In genomic region chr2:180359522-180360282, GRCh38 we compare ENCODE assay signal across 8 cellular contexts.
A peak's percentile ranks its signal among the peaks of the same experiment; 100 is the strongest.
DNase-seq lines count a peak whose midpoint lies in the region; ATAC-seq and TF ChIP-seq lines count a peak whose summit lies in the region.

No MANE protein-coding gene starts in this region.

- H3K4me3 Mint-ChIP-seq in WTC11, result no peak overlapping the region
- no peak overlapping the region for H3K4me3 Mint-ChIP-seq in activated T-helper 2 cell treated with anti-CD3 and anti-CD28 coated beads, Interferon-gamma antibody, Interleukin-2, Interleukin-4, amounts not matched to agents 10 μg/mL and 5 μg/mL and 100 μg/mL, durations not matched to agents 14 hours and 24 hours and 36 hours (ENCODE audit: low read depth)

- CTCF ChIA-PET in WTC11 (lab: Charles Lee), result no interaction called here

- POLR2A ChIA-PET in WTC11 (lab: Charles Lee), result no interaction called here

- no peaks in the 10 kb centered on the region for H3K36me3 Mint-ChIP-seq in WTC11
- H3K36me3 Mint-ChIP-seq in activated T-helper 2 cell treated with anti-CD3 and anti-CD28 coated beads, Interferon-gamma antibody, Interleukin-2, Interleukin-4, amounts not matched to agents 10 μg/mL and 5 μg/mL and 100 μg/mL, durations not matched to agents 14 hours and 24 hours and 36 hours (ENCODE audit: low read depth), result no peaks in the 10 kb centered on the region

- no peak for TF ChIP-seq CTCF in WTC11 (IDR thresholded peaks at IDR 0.05)

- H3K27ac Mint-ChIP-seq in WTC11, result no peak overlapping the region
- no peak overlapping the region for H3K27ac Mint-ChIP-seq in activated T-helper 2 cell treated with anti-CD3 and anti-CD28 coated beads, Interferon-gamma antibody, Interleukin-2, Interleukin-4, amounts not matched to agents 10 μg/mL and 5 μg/mL and 100 μg/mL, durations not matched to agents 14 hours and 24 hours and 36 hours

- H3K27me3 Mint-ChIP-seq in WTC11 (ENCODE audit: low read depth), result no peaks in the 10 kb centered on the region
- H3K27me3 Mint-ChIP-seq in activated T-helper 2 cell treated with anti-CD3 and anti-CD28 coated beads, Interferon-gamma antibody, Interleukin-2, Interleukin-4, amounts not matched to agents 10 μg/mL and 5 μg/mL and 100 μg/mL, durations not matched to agents 14 hours and 24 hours and 36 hours (ENCODE audit: low read depth), result no peaks in the 10 kb centered on the region

- no peaks in the 10 kb centered on the region for H3K4me1 Mint-ChIP-seq in WTC11
- no peaks in the 10 kb centered on the region for H3K4me1 Mint-ChIP-seq in activated T-helper 2 cell treated with anti-CD3 and anti-CD28 coated beads, Interferon-gamma antibody, Interleukin-2, Interleukin-4, amounts not matched to agents 10 μg/mL and 5 μg/mL and 100 μg/mL, durations not matched to agents 14 hours and 24 hours and 36 hours (ENCODE audit: low read depth)

- intact Hi-C loops in activated T-helper 2 cell treated with anti-CD3 and anti-CD28 coated beads, Interferon-gamma antibody, Interleukin-2, Interleukin-4, amounts not matched to agents 10 μg/mL and 5 μg/mL and 100 μg/mL, durations not matched to agents 14 hours and 24 hours and 36 hours (cut with micrococcal nuclease), result no loop called here

- ATAC-seq in GM19467 (IDR thresholded peaks at IDR 0.05; ENCODE audit: unreplicated experiment) (peak; percentile 98), HG03342 (IDR thresholded peaks at IDR 0.05; ENCODE audit: unreplicated experiment) (peak; percentile 91), WTC11 (peak; percentile 76)

- peak; percentile 4 for DNase-seq in Daoy (ENCODE audit: low read depth)
- DNase-seq in WTC11 (ENCODE audit: low spot score), result no peak
- no peak for DNase-seq in NCI-H1092 treated with DMSO at 0.1 percent for 48 hours (lab: John Stamatoyannopoulos, UW)
- no peak for DNase-seq in SKM-1 treated with dmso at 0.1 percent for 144 hours (lab: John Stamatoyannopoulos, UW; ENCODE audit: unreplicated experiment)
- DNase-seq in C1 segment of cervical spinal cord (lab: John Stamatoyannopoulos, UW), result no peak
- DNase-seq in activated T-helper 2 cell treated with anti-CD3 and anti-CD28 coated beads, Interferon-gamma antibody, Interleukin-2, Interleukin-4, amounts not matched to agents 10 μg/mL and 5 μg/mL and 100 μg/mL, durations not matched to agents 14 hours and 24 hours and 36 hours (ENCODE audit: low spot score), result no peak

- peaks cover 4% of the 10 kb centered on the region; the same call in 1 of the 2 replicates for H3K9me3 Mint-ChIP-seq in WTC11
- H3K9me3 Mint-ChIP-seq in activated T-helper 2 cell treated with anti-CD3 and anti-CD28 coated beads, Interferon-gamma antibody, Interleukin-2, Interleukin-4, amounts not matched to agents 10 μg/mL and 5 μg/mL and 100 μg/mL, durations not matched to agents 14 hours and 24 hours and 36 hours, result no peaks in the 10 kb centered on the region

TF ChIP-seq in WTC11, 78 proteins besides CTCF, POLR2A, EP300 and RAD21 (continues in another document):
- TF ChIP-seq FOXK1 (CRISPR knock-in tag; IDR thresholded peaks at IDR 0.05) (no peak), NR3C1 (CRISPR knock-in tag; conservative IDR thresholded peaks at IDR 0.05; ENCODE audit: low read depth) (no peak), ATF6 (CRISPR knock-in tag; IDR thresholded peaks at IDR 0.05) (no peak), ZNF138 (CRISPR knock-in tag; conservative IDR thresholded peaks at IDR 0.05) (no peak), ZNF317 (CRISPR knock-in tag; IDR thresholded peaks at IDR 0.05; ENCODE audit: borderline replicate concordance, low read depth) (no peak), NFE2L1 (CRISPR knock-in tag; IDR thresholded peaks at IDR 0.05) (no peak), GRHL2 (CRISPR knock-in tag; IDR thresholded peaks at IDR 0.05; ENCODE audit: insufficient replicate concordance, severe bottlenecking) (no peak), NR2C2 (CRISPR knock-in tag; IDR thresholded peaks at IDR 0.05) (no peak), PRDM15 (CRISPR knock-in tag; IDR thresholded peaks at IDR 0.05) (no peak), TCF7 (CRISPR knock-in tag; IDR thresholded peaks at IDR 0.05; ENCODE audit: low read depth) (no peak), ZBTB43 (CRISPR knock-in tag; IDR thresholded peaks at IDR 0.05) (no peak), ETV6 (CRISPR knock-in tag; IDR thresholded peaks at IDR 0.05) (no peak)
- TF ChIP-seq, protein P1, sequence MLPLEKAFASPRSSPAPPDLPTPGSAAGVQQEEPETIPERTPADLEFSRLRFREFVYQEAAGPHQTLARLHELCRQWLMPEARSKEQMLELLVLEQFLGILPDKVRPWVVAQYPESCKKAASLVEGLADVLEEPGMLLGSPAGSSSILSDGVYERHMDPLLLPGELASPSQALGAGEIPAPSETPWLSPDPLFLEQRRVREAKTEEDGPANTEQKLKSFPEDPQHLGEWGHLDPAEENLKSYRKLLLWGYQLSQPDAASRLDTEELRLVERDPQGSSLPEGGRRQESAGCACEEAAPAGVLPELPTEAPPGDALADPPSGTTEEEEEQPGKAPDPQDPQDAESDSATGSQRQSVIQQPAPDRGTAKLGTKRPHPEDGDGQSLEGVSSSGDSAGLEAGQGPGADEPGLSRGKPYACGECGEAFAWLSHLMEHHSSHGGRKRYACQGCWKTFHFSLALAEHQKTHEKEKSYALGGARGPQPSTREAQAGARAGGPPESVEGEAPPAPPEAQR (CRISPR knock-in tag; IDR thresholded peaks at IDR 0.05), result no peak
